ENCODE assay signal across 2 cellular contexts in the genomic region with DNA sequence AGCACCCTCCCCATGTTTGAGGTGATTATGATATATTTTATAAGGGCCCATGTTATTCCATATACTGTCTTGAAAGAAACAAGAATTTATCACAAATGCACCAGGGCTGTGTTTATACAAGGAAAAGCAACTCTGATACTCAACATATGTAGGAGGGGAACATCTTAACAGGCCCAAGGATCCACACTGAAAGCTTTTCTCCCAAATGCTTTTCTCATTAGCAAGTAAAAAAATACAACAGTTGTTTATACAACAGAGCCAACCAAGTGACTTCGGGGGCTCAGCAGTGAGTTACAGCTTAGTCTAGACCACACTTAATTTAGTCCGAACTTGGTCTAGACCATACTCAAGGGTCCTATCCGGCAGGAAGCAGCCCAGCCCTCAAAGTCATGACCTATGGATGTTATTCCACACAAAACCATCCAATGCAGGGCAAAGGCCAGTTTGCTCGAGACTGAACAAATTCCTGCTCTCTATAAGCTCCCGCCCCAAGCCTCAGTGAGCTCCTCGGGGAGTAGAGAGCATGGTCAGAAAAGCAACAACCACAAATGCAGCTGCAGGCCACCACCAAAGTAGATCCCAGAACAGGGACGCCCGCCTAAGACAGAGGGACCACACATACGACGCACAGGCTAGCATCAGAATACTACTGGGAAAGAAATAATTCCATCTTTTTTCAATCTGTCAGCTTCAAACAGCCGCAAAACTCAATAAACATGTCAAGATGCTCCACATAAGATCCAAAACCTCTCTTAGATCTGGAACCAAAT.
TF ChIP-seq lines count a peak whose summit lies in the region.

No MANE protein-coding gene starts in this region.

TF ChIP-seq in IMR-90, 13 proteins besides CTCF, POLR2A, EP300 and RAD21:
- no peak for TF ChIP-seq SMC3 (IDR thresholded peaks at IDR 0.05; ENCODE audit: low read depth, low read length)
- TF ChIP-seq MAFK (IDR thresholded peaks at IDR 0.05; ENCODE audit: low read depth, low read length): no peak
- TF ChIP-seq BHLHE40 (IDR thresholded peaks at IDR 0.05; ENCODE audit: low read depth, low read length): no peak
- no peak for TF ChIP-seq NFE2L2 (IDR thresholded peaks at IDR 0.05; ENCODE audit: low read depth, low read length)
- TF ChIP-seq MXI1 (IDR thresholded peaks at IDR 0.05; ENCODE audit: borderline replicate concordance, low read depth, low read length): no peak
- no peak for TF ChIP-seq RCOR1 (IDR thresholded peaks at IDR 0.05; ENCODE audit: insufficient replicate concordance, low read length)
- TF ChIP-seq, protein P1, sequence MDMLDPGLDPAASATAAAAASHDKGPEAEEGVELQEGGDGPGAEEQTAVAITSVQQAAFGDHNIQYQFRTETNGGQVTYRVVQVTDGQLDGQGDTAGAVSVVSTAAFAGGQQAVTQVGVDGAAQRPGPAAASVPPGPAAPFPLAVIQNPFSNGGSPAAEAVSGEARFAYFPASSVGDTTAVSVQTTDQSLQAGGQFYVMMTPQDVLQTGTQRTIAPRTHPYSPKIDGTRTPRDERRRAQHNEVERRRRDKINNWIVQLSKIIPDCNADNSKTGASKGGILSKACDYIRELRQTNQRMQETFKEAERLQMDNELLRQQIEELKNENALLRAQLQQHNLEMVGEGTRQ (IDR thresholded peaks at IDR 0.05; ENCODE audit: low read depth, low read length): no peak
- no peak for TF ChIP-seq FOS (IDR thresholded peaks at IDR 0.05; ENCODE audit: low read depth, low read length)
- no peak for TF ChIP-seq MAZ (IDR thresholded peaks at IDR 0.05; ENCODE audit: borderline replicate concordance, low read depth, low read length)
- TF ChIP-seq CEBPB (IDR thresholded peaks at IDR 0.05; ENCODE audit: low read depth, low read length): no peak
- TF ChIP-seq RFX5 (IDR thresholded peaks at IDR 0.05; ENCODE audit: low read depth, low read length): no peak
- TF ChIP-seq, protein P2, sequence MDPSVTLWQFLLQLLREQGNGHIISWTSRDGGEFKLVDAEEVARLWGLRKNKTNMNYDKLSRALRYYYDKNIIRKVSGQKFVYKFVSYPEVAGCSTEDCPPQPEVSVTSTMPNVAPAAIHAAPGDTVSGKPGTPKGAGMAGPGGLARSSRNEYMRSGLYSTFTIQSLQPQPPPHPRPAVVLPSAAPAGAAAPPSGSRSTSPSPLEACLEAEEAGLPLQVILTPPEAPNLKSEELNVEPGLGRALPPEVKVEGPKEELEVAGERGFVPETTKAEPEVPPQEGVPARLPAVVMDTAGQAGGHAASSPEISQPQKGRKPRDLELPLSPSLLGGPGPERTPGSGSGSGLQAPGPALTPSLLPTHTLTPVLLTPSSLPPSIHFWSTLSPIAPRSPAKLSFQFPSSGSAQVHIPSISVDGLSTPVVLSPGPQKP (IDR thresholded peaks at IDR 0.05; ENCODE audit: borderline replicate concordance, low read depth, low read length): no peak
- TF ChIP-seq CHD1 (IDR thresholded peaks at IDR 0.05; ENCODE audit: low read depth, low read length): no peak

TF ChIP-seq in H1, 55 proteins besides CTCF, POLR2A, EP300 and RAD21:
- TF ChIP-seq HDAC6 (IDR thresholded peaks at IDR 0.05; ENCODE audit: low read depth, low read length) (no peak), ZNF274 (IDR thresholded peaks at IDR 0.05; ENCODE audit: borderline replicate concordance, extremely low read depth, low read length) (no peak), RXRA (IDR thresholded peaks at IDR 0.05; ENCODE audit: insufficient read depth, low read depth, low read length) (no peak), MAFK (IDR thresholded peaks at IDR 0.05; ENCODE audit: low read depth, low read length) (no peak), CBX8 (IDR thresholded peaks at IDR 0.05; ENCODE audit: borderline replicate concordance, low read depth, low read length) (no peak), SP4 (IDR thresholded peaks at IDR 0.05; ENCODE audit: low read length) (no peak), JUN (IDR thresholded peaks at IDR 0.05; ENCODE audit: low read depth, low read length) (no peak), TCF12 (IDR thresholded peaks at IDR 0.05; ENCODE audit: low read depth, low read length) (no peak), SUZ12 (IDR thresholded peaks at IDR 0.05; ENCODE audit: low read length) (no peak), SP1 (IDR thresholded peaks at IDR 0.05; ENCODE audit: low read depth, low read length) (no peak), SAP30 (IDR thresholded peaks at IDR 0.05; ENCODE audit: insufficient read depth, insufficient replicate concordance, low read length) (no peak), JUND (IDR thresholded peaks at IDR 0.05; ENCODE audit: low read length) (no peak), BACH1 (IDR thresholded peaks at IDR 0.05; ENCODE audit: low read length) (no peak), PHF8 (conservative IDR thresholded peaks at IDR 0.05; ENCODE audit: low read depth, low read length) (no peak), KDM4A (IDR thresholded peaks at IDR 0.05; ENCODE audit: low read depth, low read length, severe bottlenecking) (no peak), TBP (IDR thresholded peaks at IDR 0.05; ENCODE audit: low read depth, low read length) (no peak), RBBP5 (IDR thresholded peaks at IDR 0.05; ENCODE audit: borderline replicate concordance, low read depth, low read length) (no peak)
- TF ChIP-seq, protein P3, sequence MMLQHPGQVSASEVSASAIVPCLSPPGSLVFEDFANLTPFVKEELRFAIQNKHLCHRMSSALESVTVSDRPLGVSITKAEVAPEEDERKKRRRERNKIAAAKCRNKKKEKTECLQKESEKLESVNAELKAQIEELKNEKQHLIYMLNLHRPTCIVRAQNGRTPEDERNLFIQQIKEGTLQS (IDR thresholded peaks at IDR 0.05; ENCODE audit: insufficient read depth, low read depth, low read length): no peak
